11 cellular contexts compared by ENCODE assay signal in the genomic region with DNA sequence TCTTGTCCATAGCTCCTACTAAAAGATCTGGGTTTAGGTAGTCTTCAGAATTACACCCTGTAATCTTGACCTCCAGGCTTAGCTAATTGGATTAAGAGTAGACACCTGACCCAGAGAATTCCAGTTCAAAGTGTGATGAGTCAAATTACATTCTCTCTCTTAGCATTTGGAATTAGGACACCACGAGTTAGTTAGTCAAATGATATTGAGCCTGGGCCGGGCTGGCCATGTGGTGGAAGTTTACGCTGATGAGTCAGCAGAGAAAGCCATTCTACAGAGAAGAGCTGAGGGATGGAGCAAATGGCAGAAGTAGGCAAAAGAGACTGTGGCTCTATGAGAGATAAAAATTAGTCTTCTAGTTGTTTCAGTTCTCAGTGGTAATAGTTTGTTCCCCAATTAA. TPM values are rescaled to one million over a fixed set of nuclear protein-coding genes. Genes with fewer than 3 reads are reported as not detected.
DNase-seq lines count a peak whose midpoint lies in the region; ATAC-seq and TF ChIP-seq lines count a peak whose summit lies in the region.
"Had no signal": no experiment of that assay in that cellular context is flagged by ENCODE, and none has a peak within 500 bp of the region (broad histone marks: within the 10 kb centered on the region; RNA-seq: fewer than 3 reads in every experiment).

No MANE protein-coding gene starts in this region.

- in situ Hi-C loops in Panc1 (cut with HindIII; ENCODE audit: low pct_unique_long_range_greater_than_20kb, low sequenced_read_pairs): no loop called here

- DNase-seq in AG08395 (ENCODE audit: low spot score): peak; percentile 40
- peak; percentile 80 for DNase-seq in HCEC 1CT
- peak; percentile 4 for DNase-seq in Panc1 (ENCODE audit: low read depth, low spot score)
- peak; percentile 69 to 78 for DNase-seq in fibroblast of lung (ENCODE audit: low read depth in 2 of 2)
- DNase-seq in chondrocyte (ENCODE audit: low spot score): no peak
- DNase-seq in activated CD4-positive, CD25-positive, alpha-beta regulatory T cell (lab: John Stamatoyannopoulos, UW): no peak
- no peak for DNase-seq in glutamatergic neuron
- no peak for DNase-seq in NCI-H146 treated with DMSO at 0.1 percent for 48 hours (lab: John Stamatoyannopoulos, UW; ENCODE audit: unreplicated experiment)
- DNase-seq: CD4-positive, alpha-beta memory T cell had no signal

- BruUV-seq in Panc1 (replicated peaks; lab: Mats Ljungman, UMichigan): no TSS peak

- H3K4me1 Mint-ChIP-seq in chondrocyte (ENCODE audit: low read depth): peaks cover 10% of the 10 kb centered on the region
- no peaks in the 10 kb centered on the region for H3K4me1 Mint-ChIP-seq in glutamatergic neuron (ENCODE audit: low read depth, unreplicated experiment)

- H3K36me3 ChIP-seq in Panc1 (ENCODE audit: control insufficient read depth, insufficient read depth, low read length) (no peaks in the 10 kb centered on the region; the same call in 1 of the 2 replicates), fibroblast of lung (ENCODE audit: control insufficient read depth, insufficient read depth, low read length) (no peaks in the 10 kb centered on the region)

- H3K4me1 ChIP-seq in Panc1 (ENCODE audit: control insufficient read depth, insufficient read depth, low read length) (no peaks in the 10 kb centered on the region), fibroblast of lung (ENCODE audit: control insufficient read depth, extremely low read depth, insufficient read depth, low read length) (no peaks in the 10 kb centered on the region)
- H3K4me1 ChIP-seq: parathyroid adenoma had no signal

- H3K27ac Mint-ChIP-seq in chondrocyte (ENCODE audit: unreplicated experiment) (no peak overlapping the region), glutamatergic neuron (ENCODE audit: unreplicated experiment) (no peak overlapping the region)

- H3K27ac ChIP-seq in Panc1 (ENCODE audit: low read length) (no peak overlapping the region), fibroblast of lung (ENCODE audit: insufficient read depth, low read length) (no peak overlapping the region)
- H3K27ac ChIP-seq: cardiac muscle cell, parathyroid adenoma had no signal

- H3K9ac ChIP-seq in fibroblast of lung (ENCODE audit: insufficient read depth, low read length): no peak overlapping the region
- H3K9ac ChIP-seq: parathyroid adenoma had no signal

- H3K4me2 ChIP-seq in fibroblast of lung (ENCODE audit: extremely low read depth, insufficient read depth, low read length): no peak overlapping the region

- H3K27me3 ChIP-seq in Panc1 (ENCODE audit: control insufficient read depth, insufficient read depth, low read length) (no peaks in the 10 kb centered on the region), fibroblast of lung (ENCODE audit: control insufficient read depth, insufficient read depth, low read length) (no peaks in the 10 kb centered on the region)
- H3K27me3 ChIP-seq: cardiac muscle cell had no signal

- no peaks in the 10 kb centered on the region for H3K9me3 ChIP-seq in Panc1 (ENCODE audit: control insufficient read depth, insufficient read depth, low read depth, low read length)
- H3K9me3 ChIP-seq in fibroblast of lung (ENCODE audit: control insufficient read depth, insufficient read depth, low read depth, low read length): no peaks in the 10 kb centered on the region

- intact Hi-C loops in Panc1 (cut with micrococcal nuclease; ENCODE audit: unreplicated experiment): loop anchor here (5.0 to 10.0 kb wide), 2 partner anchors 92 to 160 kb away; no protein-coding TSS in a partner anchor

- ATAC-seq in Panc1: no peak

- no peaks in the 10 kb centered on the region for H4K20me1 ChIP-seq in fibroblast of lung (ENCODE audit: control insufficient read depth, extremely low read depth, insufficient read depth, low read length)

- TF ChIP-seq CTCF in Panc1 (IDR thresholded peaks at IDR 0.05) (no peak), fibroblast of lung (conservative IDR thresholded peaks at IDR 0.05 in 1 of 2, IDR thresholded peaks at IDR 0.05 in 1 of 2; ENCODE audit: low read depth in 1 of 2, low read length in 2 of 2) (no peak), chondrocyte (IDR thresholded peaks at IDR 0.05) (no peak), glutamatergic neuron (IDR thresholded peaks at IDR 0.05; ENCODE audit: partially characterized antibody, unreplicated experiment) (no peak)

- no peak overlapping the region for H2AFZ ChIP-seq in fibroblast of lung (ENCODE audit: low read length)
- H2AFZ ChIP-seq: parathyroid adenoma had no signal

- CTCF ChIA-PET in Panc1 (lab: Charles Lee): no interaction called here

- H3K27me3 Mint-ChIP-seq in chondrocyte (ENCODE audit: low read depth): no peaks in the 10 kb centered on the region
- no peaks in the 10 kb centered on the region for H3K27me3 Mint-ChIP-seq in glutamatergic neuron (ENCODE audit: unreplicated experiment)
- H3K27me3 Mint-ChIP-seq: CD4-positive, alpha-beta memory T cell had no signal

- no peaks in the 10 kb centered on the region for H3K79me2 ChIP-seq in fibroblast of lung (ENCODE audit: control insufficient read depth, insufficient read depth, low read length)
- H3K79me2 ChIP-seq: parathyroid adenoma had no signal

- POLR2A ChIA-PET in Panc1 (lab: Charles Lee): no interaction called here

- H3K4me3 ChIP-seq in Panc1 (ENCODE audit: low read depth in 2 of 2, low read length in 2 of 2) (no peak overlapping the region), fibroblast of lung (replicated peaks in 1 of 4; ENCODE audit: control extremely low read depth in 1 of 4, insufficient read depth in 1 of 4, low read depth in 3 of 4, low read length in 4 of 4) (no peak overlapping the region)
- H3K4me3 ChIP-seq: cardiac muscle cell had no signal

- peaks cover 7% of the 10 kb centered on the region for H3K36me3 Mint-ChIP-seq in chondrocyte (ENCODE audit: low read depth)
- H3K36me3 Mint-ChIP-seq in glutamatergic neuron (ENCODE audit: unreplicated experiment): no peaks in the 10 kb centered on the region

- H3K4me3 Mint-ChIP-seq in chondrocyte (ENCODE audit: unreplicated experiment) (no peak overlapping the region), glutamatergic neuron (ENCODE audit: unreplicated experiment) (no peak overlapping the region)
- H3K4me3 Mint-ChIP-seq: CD4-positive, alpha-beta memory T cell had no signal

- H3K9me3 Mint-ChIP-seq in chondrocyte (ENCODE audit: low read depth): no peaks in the 10 kb centered on the region
- H3K9me3 Mint-ChIP-seq in glutamatergic neuron (ENCODE audit: unreplicated experiment): no peaks in the 10 kb centered on the region
- H3K9me3 Mint-ChIP-seq: CD4-positive, alpha-beta memory T cell had no signal

RNA-seq across cellular contexts. Expression of a gene that starts 31.1 kb away (rescaled TPM):
- total RNA-seq in Panc1 (2021; ENCODE audit: unreplicated experiment): 9.8 TPM
- polyA plus RNA-seq in Panc1 (2012; ENCODE audit: insufficient read length): 2.1 TPM
- total RNA-seq in fibroblast of lung: 12.6 and 13.5 TPM in 2 replicates
- 6.7 and 7.3 TPM in 2 replicates for polyA plus RNA-seq in fibroblast of lung
- polyA plus RNA-seq in fibroblast of lung (2012): 4.6 and 4.9 TPM in 2 replicates
- 1.1 and 1.6 TPM in 2 replicates for polyA minus RNA-seq in fibroblast of lung (ENCODE audit: low replicate concordance)
- total RNA-seq in chondrocyte: 8.6 to 12.4 TPM (median 8.7 TPM) in 3 replicates
- 29.0 TPM for total RNA-seq in glutamatergic neuron (ENCODE audit: unreplicated experiment)

RNA-seq across cellular contexts. Expression of a gene that starts 31.3 kb away (rescaled TPM):
- 5.8 TPM for total RNA-seq in Panc1 (2021; ENCODE audit: unreplicated experiment)
- 4.7 TPM for polyA plus RNA-seq in Panc1 (2012; ENCODE audit: insufficient read length)
- total RNA-seq in fibroblast of lung: 37.5 and 46.1 TPM in 2 replicates
- 15.3 and 26.7 TPM in 2 replicates for polyA plus RNA-seq in fibroblast of lung
- 12.8 and 18.4 TPM in 2 replicates for polyA plus RNA-seq in fibroblast of lung (2012)
- 5.0 and 5.2 TPM in 2 replicates for polyA minus RNA-seq in fibroblast of lung (ENCODE audit: low replicate concordance)
- 16.4 to 20.7 TPM (median 18.9 TPM) in 3 replicates for total RNA-seq in chondrocyte
- total RNA-seq in glutamatergic neuron (ENCODE audit: unreplicated experiment): 23.1 TPM

Comparison
In these comparisons a context has a peak if more than half of its experiments do, and no peak if none do; other contexts are left out.
1. DNase-seq: peak in AG08395 (single experiment), HCEC 1CT (single experiment), Panc1 (single experiment) and fibroblast of lung (2 of 2); none in chondrocyte (single experiment), activated CD4-positive, CD25-positive, alpha-beta regulatory T cell (0 of 4), glutamatergic neuron (single experiment) and NCI-H146 treated with DMSO at 0.1 percent for 48 hours (single experiment).